In the genomic region with DNA sequence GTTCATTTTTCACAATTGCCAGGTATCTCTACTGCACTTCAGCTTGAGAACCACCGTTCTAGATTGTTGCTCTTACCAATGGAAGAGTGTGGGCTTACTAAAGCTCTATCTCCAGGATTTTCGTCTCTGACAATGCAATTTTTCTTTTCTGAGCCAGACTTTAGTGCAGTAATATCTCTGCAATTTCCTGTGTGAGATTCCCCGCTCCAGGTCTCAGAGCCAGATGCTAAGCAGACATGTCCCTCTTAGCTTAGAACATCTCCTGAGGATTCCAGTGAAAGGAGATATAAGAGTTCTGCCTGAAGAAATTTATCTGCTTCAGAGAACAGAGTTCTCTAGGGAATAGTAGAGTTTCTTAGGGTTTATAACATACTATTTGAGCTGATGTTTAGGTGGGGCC, we compare ENCODE assay signal across 18 cellular contexts.
"Had no signal": no experiment of that assay in that cellular context is flagged by ENCODE, and none has a peak within 500 bp of the region (broad histone marks: within the 10 kb centered on the region; RNA-seq: fewer than 3 reads in every experiment).

No MANE protein-coding gene starts in this region.

- H3K9me3 Mint-ChIP-seq: natural killer cell; stimulated activated naive B cell treated with anti-CD40 and anti-IgM and Interleukin-4, amounts not matched to agents 10 μg/mL and 1 μg/mL and 100 μg/mL, for 72 hours had no signal

- H3K4me1 Mint-ChIP-seq: activated CD4-positive, alpha-beta T cell treated with anti-CD3 and anti-CD28 coated beads for 36 hours had no signal

- H3K4me1 ChIP-seq: sigmoid colon, upper lobe of left lung had no signal

- H2AFZ ChIP-seq: parathyroid adenoma had no signal

- H3K4me3 ChIP-seq: sigmoid colon, thoracic aorta, upper lobe of left lung had no signal

- H3K4me3 Mint-ChIP-seq: activated CD4-positive, alpha-beta T cell treated with anti-CD3 and anti-CD28 coated beads for 36 hours; activated naive CD8-positive, alpha-beta T cell; natural killer cell; stimulated activated naive B cell treated with anti-CD40 and anti-IgM and Interleukin-4, amounts not matched to agents 10 μg/mL and 1 μg/mL and 100 μg/mL, for 72 hours; T-helper 17 cell had no signal

- H3K27ac Mint-ChIP-seq: activated CD4-positive, alpha-beta T cell treated with anti-CD3 and anti-CD28 coated beads for 36 hours; activated naive CD8-positive, alpha-beta T cell; natural killer cell; stimulated activated naive B cell treated with anti-CD40 and anti-IgM and Interleukin-4, amounts not matched to agents 10 μg/mL and 1 μg/mL and 100 μg/mL, for 72 hours; T-helper 17 cell had no signal

- H3K27me3 Mint-ChIP-seq: activated CD4-positive, alpha-beta T cell treated with anti-CD3 and anti-CD28 coated beads for 36 hours; activated naive CD8-positive, alpha-beta T cell; stimulated activated naive B cell treated with anti-CD40 and anti-IgM and Interleukin-4, amounts not matched to agents 10 μg/mL and 1 μg/mL and 100 μg/mL, for 72 hours; T-helper 17 cell had no signal

- H3K27ac ChIP-seq: parathyroid adenoma, sigmoid colon, thoracic aorta, upper lobe of left lung had no signal

- H3K9me3 ChIP-seq: sigmoid colon, thoracic aorta, upper lobe of left lung had no signal

- H3K27me3 ChIP-seq: sigmoid colon, upper lobe of left lung had no signal

- ATAC-seq: activated CD4-positive, alpha-beta T cell treated with anti-CD3 and anti-CD28 coated beads for 36 hours; esophagus mucosa; left cardiac atrium; natural killer cell; stimulated activated naive B cell treated with anti-CD40 and anti-IgM and Interleukin-4, amounts not matched to agents 10 μg/mL and 1 μg/mL and 100 μg/mL, for 72 hours; T-helper 17 cell had no signal

- DNase-seq: activated CD4-positive, alpha-beta T cell treated with anti-CD3 and anti-CD28 coated beads for 36 hours; activated CD4-positive, alpha-beta T cell treated with anti-CD3 and anti-CD28 coated beads, Interleukin-2, amount 50 U/mL, for 48 hours; activated T-cell treated with anti-CD3 and anti-CD28 coated beads for 4 hours; amniotic stem cell; central memory CD4-positive, alpha-beta T cell; cortex of kidney; left cardiac atrium; mesenchymal stem cell; natural killer cell; sigmoid colon; stimulated activated CD4-positive, alpha-beta T cell treated with anti-CD3 and anti-CD28 coated beads, Interleukin-4, amount 100 ng/mL, for 4 hours; stimulated activated naive B cell treated with anti-CD40 and anti-IgM and Interleukin-4, amounts not matched to agents 10 μg/mL and 1 μg/mL and 100 μg/mL, for 72 hours; T-helper 17 cell; upper lobe of left lung had no signal

- H3K9ac ChIP-seq: parathyroid adenoma had no signal
